ENCODE assay signal across 8 cellular contexts in the genomic region with DNA sequence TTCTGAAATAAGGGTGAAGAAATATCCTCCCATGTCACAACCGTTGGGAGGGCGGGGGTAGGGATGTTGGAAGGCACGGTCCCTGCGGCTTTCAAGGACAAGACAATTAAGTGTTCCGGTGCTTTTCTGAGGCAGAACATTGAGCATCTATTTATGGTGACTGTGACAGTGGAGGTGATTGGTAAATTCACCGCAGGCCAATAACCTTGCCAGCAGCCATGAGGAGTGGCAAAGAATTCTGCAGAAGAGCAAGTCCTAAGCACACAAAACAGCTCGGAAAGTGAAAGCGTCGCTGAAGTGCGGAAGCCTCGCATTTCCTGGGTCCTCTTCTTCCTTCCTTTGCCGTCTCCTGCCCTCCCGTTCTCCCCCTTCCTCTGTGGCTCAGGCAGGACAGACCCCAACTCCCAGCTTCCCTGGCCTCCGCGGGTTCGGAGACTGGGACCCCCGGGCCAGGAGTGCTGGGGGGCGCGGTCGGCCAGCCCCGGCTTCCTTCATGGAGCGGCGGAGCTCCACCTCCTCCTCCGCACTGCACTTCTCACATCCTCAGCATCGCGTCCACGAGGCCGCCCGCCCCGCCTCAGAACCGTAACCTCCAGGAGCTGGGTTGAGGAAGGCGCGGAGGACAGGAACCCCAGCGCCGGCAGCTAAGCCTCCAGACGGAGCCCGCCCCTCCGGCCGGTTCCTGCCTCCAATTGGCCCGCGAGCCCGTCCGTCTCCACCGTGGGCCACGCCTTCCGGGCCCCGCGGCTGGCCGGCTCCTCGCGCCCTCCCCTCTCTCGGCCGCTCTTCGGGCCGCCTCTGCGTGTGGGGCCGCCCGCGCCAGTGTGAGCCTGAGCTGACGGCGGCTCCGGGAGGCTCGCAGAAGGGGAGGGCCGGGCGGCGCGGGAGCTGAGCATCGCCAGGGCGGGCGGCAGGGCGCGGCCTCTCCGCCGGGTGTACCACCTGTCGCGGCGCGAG. TPM values are rescaled to one million over a fixed set of nuclear protein-coding genes. Genes with fewer than 3 reads are reported as not detected.
DNase-seq lines count a peak whose midpoint lies in the region; ATAC-seq and TF ChIP-seq lines count a peak whose summit lies in the region.

A gene (plus strand): TSS at position 774 of the 957 bp plus-strand sequence. CDS start 16,703 bp downstream, outside the sequence.

- DNase-seq in H9 (peak; percentile 93), MG63 (peak; percentile 91), SHP77 (lab: John Stamatoyannopoulos, UW) (peak; percentile 82 to 88), fibroblast of pulmonary artery (ENCODE audit: low read depth) (peak; percentile 91)
- DNase-seq in activated effector memory CD4-positive, alpha-beta T cell treated with Interleukin-2 at 50 U/mL for 16 hours: peak; percentile 87
- DNase-seq in natural killer cell treated with Interleukin-12 subunit alpha and Interleukin-12 subunit beta and Interleukin-15 and Interleukin-18, amount 100 ng/mL, for 72 hours (ENCODE audit: low spot score): peak; percentile 95
- peak; percentile 89 for DNase-seq in stimulated activated naive CD4-positive, alpha-beta T cell treated with Interleukin-2 at 50 U/mL for 16 hours (lab: John Stamatoyannopoulos, UW)

- no peaks in the 10 kb centered on the region; a peak in 2 of 5 replicates for H3K9me3 Mint-ChIP-seq in H9
- H3K9me3 Mint-ChIP-seq in natural killer cell treated with Interleukin-12 subunit alpha and Interleukin-12 subunit beta and Interleukin-15 and Interleukin-18, amount 100 ng/mL, for 72 hours: no peaks in the 10 kb centered on the region

- H2BK120ac ChIP-seq in H9 (ENCODE audit: low read depth, low read length, poor library complexity, severe bottlenecking): no peak within 1 kb of the TSS

- no peak within 1 kb of the TSS for H3K27ac ChIP-seq in H9 (ENCODE audit: insufficient read length, low read depth, low read length)

- H3K23me2 ChIP-seq in H9 (ENCODE audit: insufficient read length, low read depth, low read length, poor library complexity, severe bottlenecking): peaks cover 7% of the 10 kb centered on the region

- H3K56ac ChIP-seq in H9 (ENCODE audit: insufficient read length, low read depth, low read length): no peak within 1 kb of the TSS

- H3K79me1 ChIP-seq in H9 (ENCODE audit: insufficient read depth, low read depth, low read length, poor library complexity, severe bottlenecking): no peaks in the 10 kb centered on the region

- H2BK5ac ChIP-seq in H9 (ENCODE audit: insufficient read length, low read length): no peak within 1 kb of the TSS

- no peak within 1 kb of the TSS for H2BK15ac ChIP-seq in H9 (ENCODE audit: low read depth, low read length)

- H3K27me3 Mint-ChIP-seq in H9 (ENCODE audit: low read depth): no peaks in the 10 kb centered on the region
- H3K27me3 Mint-ChIP-seq in natural killer cell treated with Interleukin-12 subunit alpha and Interleukin-12 subunit beta and Interleukin-15 and Interleukin-18, amount 100 ng/mL, for 72 hours: no peaks in the 10 kb centered on the region

- ATAC-seq in natural killer cell treated with Interleukin-12 subunit alpha and Interleukin-12 subunit beta and Interleukin-15 and Interleukin-18, amount 100 ng/mL, for 72 hours: peak; percentile 97

- H4K8ac ChIP-seq in H9 (replicated peaks; ENCODE audit: insufficient read length, low read depth, low read length): no peak within 1 kb of the TSS

- H3K9ac ChIP-seq in ES-I3 (ENCODE audit: low read depth, low read length) (peak within 1 kb of the TSS; percentile 67), H9 (ENCODE audit: extremely low read depth, insufficient read length, low read length) (peak within 1 kb of the TSS; percentile 50)

- H3K4me3 Mint-ChIP-seq in H9: peak within 1 kb of the TSS; percentile 90 to 99
- peak within 1 kb of the TSS; percentile 96 for H3K4me3 Mint-ChIP-seq in natural killer cell treated with Interleukin-12 subunit alpha and Interleukin-12 subunit beta and Interleukin-15 and Interleukin-18, amount 100 ng/mL, for 72 hours

- peak within 1 kb of the TSS; percentile 84 for H3K4me2 ChIP-seq in H9 (ENCODE audit: insufficient read depth, insufficient read length, low read length)

- no peaks in the 10 kb centered on the region for H3K9me3 ChIP-seq in ES-I3 (ENCODE audit: control insufficient read depth, insufficient read depth, low read length)
- H3K9me3 ChIP-seq in H9 (ENCODE audit: control insufficient read depth, low read depth, low read length): no peaks in the 10 kb centered on the region
- H3K9me3 ChIP-seq in MG63: no peaks in the 10 kb centered on the region

- H3K4me1 ChIP-seq in ES-I3 (ENCODE audit: insufficient read depth, low read length) (peaks cover 4% of the 10 kb centered on the region; the same call in 1 of the 2 replicates), H9 (ENCODE audit: insufficient read depth, low read length) (no peaks in the 10 kb centered on the region)

- peak within 1 kb of the TSS; percentile 92 to 98 (median 93) for H3K27ac Mint-ChIP-seq in H9
- peak within 1 kb of the TSS; percentile 87 to 99 for H3K27ac Mint-ChIP-seq in natural killer cell treated with Interleukin-12 subunit alpha and Interleukin-12 subunit beta and Interleukin-15 and Interleukin-18, amount 100 ng/mL, for 72 hours

- H3T11ph ChIP-seq in H9 (ENCODE audit: low read length): no peak within 1 kb of the TSS

- no peak within 1 kb of the TSS for H4K91ac ChIP-seq in H9 (ENCODE audit: insufficient read length, low read depth, low read length)

- no peak within 1 kb of the TSS for H3K4ac ChIP-seq in H9 (ENCODE audit: low read depth, low read length)

- H3K14ac ChIP-seq in H9 (ENCODE audit: insufficient read depth, low read length): peak within 1 kb of the TSS; percentile 64

- no peak within 1 kb of the TSS for H4K5ac ChIP-seq in H9 (ENCODE audit: insufficient read length, low read depth, low read length)

- H2BK12ac ChIP-seq in H9 (ENCODE audit: insufficient read length, low read depth, low read length): no peak within 1 kb of the TSS

- no peaks in the 10 kb centered on the region for H4K20me1 ChIP-seq in H9 (ENCODE audit: control insufficient read depth, insufficient read depth, insufficient read length)

- TF ChIP-seq CTCF in H9 (conservative IDR thresholded peaks at IDR 0.05) (no peak), fibroblast of pulmonary artery (IDR thresholded peaks at IDR 0.05; ENCODE audit: low read length, missing control alignments) (no peak)

- H3K18ac ChIP-seq in H9 (ENCODE audit: insufficient read length, low read depth, low read length): peak within 1 kb of the TSS; percentile 45

- H2AFZ ChIP-seq in H9 (ENCODE audit: low read length): peak within 1 kb of the TSS; percentile 48

- H3K4me1 Mint-ChIP-seq in H9: peaks cover 22 to 24% of the 10 kb centered on the region in 2 experiments
- H3K4me1 Mint-ChIP-seq in natural killer cell treated with Interleukin-12 subunit alpha and Interleukin-12 subunit beta and Interleukin-15 and Interleukin-18, amount 100 ng/mL, for 72 hours (ENCODE audit: low read depth in 2 of 2): peaks cover 19 to 21% of the 10 kb centered on the region in 2 donors

- H3K36me3 ChIP-seq in ES-I3 (ENCODE audit: insufficient read depth, low read length) (no peaks in the 10 kb centered on the region), MG63 (no peaks in the 10 kb centered on the region)

- H3K27me3 ChIP-seq in H9 (ENCODE audit: insufficient read depth, low read length) (no peaks in the 10 kb centered on the region), MG63 (no peaks in the 10 kb centered on the region)

- H3K36me3 Mint-ChIP-seq in H9 (ENCODE audit: insufficient read depth in 1 of 3, low read depth in 3 of 3): peaks cover 3 to 6% (median 3%) of the 10 kb centered on the region in 3 experiments; a peak in 4 of 7 replicates
- peaks cover 5% of the 10 kb centered on the region for H3K36me3 Mint-ChIP-seq in natural killer cell treated with Interleukin-12 subunit alpha and Interleukin-12 subunit beta and Interleukin-15 and Interleukin-18, amount 100 ng/mL, for 72 hours

- H3K4me3 ChIP-seq in MG63: peak within 1 kb of the TSS; percentile 76
- H3K4me3 ChIP-seq in fibroblast of pulmonary artery (replicated peaks; ENCODE audit: low read depth, low read length): peak within 1 kb of the TSS; percentile 74

- H2AK5ac ChIP-seq in H9 (ENCODE audit: insufficient read length, low read length): no peak within 1 kb of the TSS

- no peak within 1 kb of the TSS for H2BK20ac ChIP-seq in H9 (ENCODE audit: low read depth, low read length, poor library complexity, severe bottlenecking)

- H3K23ac ChIP-seq in H9 (ENCODE audit: insufficient read length, low read depth, low read length): no peak within 1 kb of the TSS

- no CpG with 5 or more reads among the region's 78 CpGs for WGBS in H9 (ENCODE audit: extremely low coverage, insufficient read length, low lambda C conversion rate)

- H3K79me2 ChIP-seq in H9 (ENCODE audit: insufficient read depth, low read length): peaks cover 16% of the 10 kb centered on the region; the same call in 1 of the 2 replicates

RNA-seq across cellular contexts. Expression of the gene that starts here (rescaled TPM):
- 46.4 and 49.4 TPM in 2 replicates for total RNA-seq in H9 (2021)
- total RNA-seq in MG63 (2014; rRNA removed; shearing (Covaris generic); ENCODE audit: low replicate concordance): 59.8 and 68.3 TPM in 2 replicates
- total RNA-seq in natural killer cell treated with Interleukin-12 subunit alpha and Interleukin-12 subunit beta and Interleukin-15 and Interleukin-18, amount 100 ng/mL, for 72 hours: 100 to 1,000 TPM; 112 to 120 TPM
